Comparison of ENCODE assay signal across 2 cellular contexts in the genomic region with DNA sequence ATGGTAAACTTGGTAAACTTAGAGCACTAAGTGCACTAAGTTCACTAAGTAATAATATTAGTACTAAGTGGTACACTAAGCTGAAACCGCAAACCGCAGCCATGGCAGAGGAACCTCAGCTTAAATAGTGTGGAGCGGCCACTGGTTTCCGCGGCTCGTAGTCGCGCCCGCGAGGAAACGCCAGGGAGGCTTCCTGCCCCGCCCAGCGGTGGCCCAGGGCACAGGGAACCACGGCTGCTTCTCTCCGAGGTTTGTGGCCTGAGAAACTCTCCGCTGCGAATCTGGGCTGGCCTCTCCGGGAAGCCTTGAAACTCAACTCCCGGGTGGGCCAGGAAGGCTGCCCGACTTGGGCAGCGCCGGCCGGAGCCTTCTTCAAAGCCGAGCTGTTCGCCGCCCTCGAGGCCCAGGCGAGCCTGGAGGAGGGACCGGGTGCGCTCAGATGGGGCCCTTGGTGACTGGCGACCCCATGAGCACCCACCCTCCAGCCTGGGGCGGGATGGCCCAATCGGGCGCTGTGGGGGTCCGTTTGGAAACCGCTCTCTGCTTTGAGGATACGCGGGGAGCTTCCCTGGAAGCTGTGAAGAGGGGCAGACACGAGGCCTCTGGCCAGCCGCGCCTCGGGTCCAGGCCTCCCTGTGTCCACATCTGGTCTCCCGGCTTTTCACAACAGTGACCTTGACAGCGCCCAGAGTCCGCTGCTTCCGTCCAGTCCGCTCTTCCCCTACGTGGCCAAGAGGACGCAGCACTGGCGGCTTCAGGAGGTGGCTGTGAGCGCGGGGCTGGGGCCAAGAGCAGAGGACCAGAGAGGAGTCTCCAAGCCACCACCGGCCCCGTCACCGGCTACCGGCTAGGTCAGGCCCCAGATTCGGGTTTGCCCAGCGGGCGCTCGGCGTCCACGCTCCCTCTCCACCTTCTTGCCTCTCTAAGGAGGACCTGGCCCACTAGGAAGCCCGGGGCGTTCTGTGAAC.
TF ChIP-seq lines count a peak whose summit lies in the region.

No MANE protein-coding gene starts in this region.

TF ChIP-seq in WTC11, 78 proteins besides CTCF, POLR2A, EP300 and RAD21:
- TF ChIP-seq AFF4 (CRISPR knock-in tag; IDR thresholded peaks at IDR 0.05; ENCODE audit: borderline replicate concordance) (no peak), ATF6 (CRISPR knock-in tag; IDR thresholded peaks at IDR 0.05) (no peak), ZNF512 (CRISPR knock-in tag; IDR thresholded peaks at IDR 0.05; ENCODE audit: borderline replicate concordance) (no peak), ZNF263 (CRISPR knock-in tag; IDR thresholded peaks at IDR 0.05; ENCODE audit: low read depth) (no peak)

TF ChIP-seq in H1, 55 proteins besides CTCF, POLR2A, EP300 and RAD21:
- TF ChIP-seq CEBPB (IDR thresholded peaks at IDR 0.05; ENCODE audit: low read depth, low read length) (no peak), TEAD4 (IDR thresholded peaks at IDR 0.05; ENCODE audit: low read depth, low read length) (no peak), CHD1 (IDR thresholded peaks at IDR 0.05; ENCODE audit: low read depth, low read length) (no peak), RNF2 (IDR thresholded peaks at IDR 0.05; ENCODE audit: borderline replicate concordance, low read depth, low read length, missing control alignments, poor library complexity, severe bottlenecking) (no peak), EGR1 (IDR thresholded peaks at IDR 0.05; ENCODE audit: borderline replicate concordance, low read depth, low read length) (no peak), SIRT6 (IDR thresholded peaks at IDR 0.05; ENCODE audit: low read length) (no peak), RFX5 (IDR thresholded peaks at IDR 0.05; ENCODE audit: borderline replicate concordance, low read depth, low read length) (no peak)
